ENCODE assay signal across 1 cellular context in genomic region chr4:74033721-74034120, GRCh38.
TF ChIP-seq lines count a peak whose summit lies in the region.

No MANE protein-coding gene starts in this region.

TF ChIP-seq in K562, 482 proteins besides CTCF, POLR2A, EP300 and RAD21:
- 0 out of 2 replicates have a peak, but pooled peaks have one; percentile 19 for TF ChIP-seq PKNOX1 (IDR thresholded peaks at IDR 0.05)
- no peak for TF ChIP-seq E2F6 (IDR thresholded peaks at IDR 0.05; ENCODE audit: borderline replicate concordance in 1 of 2, extremely low read depth in 1 of 2, insufficient read depth in 1 of 2, insufficient read length in 1 of 2, low read depth in 1 of 2, low read length in 1 of 2, poor library complexity in 1 of 2, severe bottlenecking in 1 of 2)
- no peak for TF ChIP-seq CEBPG (CRISPR knock-in tag; IDR thresholded peaks at IDR 0.05)
- TF ChIP-seq CEBPG (tag; conservative IDR thresholded peaks at IDR 0.05 in 1 of 2, IDR thresholded peaks at IDR 0.05 in 1 of 2): 0 out of 4 replicates have a peak, but pooled peaks of 1 of the 2 experiments have one; percentile 33
